ENCODE assay signal across 14 cellular contexts in the genomic region with DNA sequence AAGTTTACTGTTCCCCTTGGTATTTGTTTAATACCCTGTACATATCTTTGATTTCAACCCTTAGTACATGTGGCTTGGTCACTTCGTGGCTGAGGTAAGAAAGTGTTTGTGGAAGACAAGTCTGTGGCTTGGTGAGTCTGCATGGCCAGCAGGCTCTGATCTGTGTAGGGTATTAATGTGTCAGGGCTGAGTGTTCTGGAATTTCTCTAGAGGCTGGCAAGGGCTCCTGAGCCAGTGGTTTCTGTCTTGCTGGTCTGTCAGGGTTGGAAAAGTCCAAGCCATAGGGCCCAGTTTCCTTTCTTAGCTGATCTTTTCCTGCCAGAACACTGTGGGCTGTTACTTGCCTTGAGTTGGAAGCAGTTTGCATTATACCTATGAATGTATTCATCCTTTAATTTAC. TPM values are rescaled to one million over a fixed set of nuclear protein-coding genes. Genes with fewer than 3 reads are reported as not detected.
DNase-seq lines count a peak whose midpoint lies in the region; ATAC-seq and TF ChIP-seq lines count a peak whose summit lies in the region.
"Had no signal": no experiment of that assay in that cellular context is flagged by ENCODE, and none has a peak within 500 bp of the region (broad histone marks: within the 10 kb centered on the region; RNA-seq: fewer than 3 reads in every experiment).

No MANE protein-coding gene starts in this region.

- no peak overlapping the region for H3K4me3 ChIP-seq in AG10803 (ENCODE audit: low read length)
- no peak overlapping the region for H3K4me3 ChIP-seq in GM23248
- H3K4me3 ChIP-seq in astrocyte of the spinal cord (ENCODE audit: low read depth, low read length), result no peak overlapping the region
- H3K4me3 ChIP-seq in rectal smooth muscle tissue (ENCODE audit: low read length), result no peak overlapping the region
- H3K4me3 ChIP-seq in Peyer's patch, result no peak overlapping the region

- H3K27ac ChIP-seq in GM23248 (no peak overlapping the region), rectal smooth muscle tissue (ENCODE audit: low read depth, low read length) (peak overlapping the region; percentile 30), Peyer's patch (no peak overlapping the region)

- H3K9ac ChIP-seq in GM23248 (no peak overlapping the region), rectal smooth muscle tissue (ENCODE audit: low read length) (no peak overlapping the region)

- H4K20me1 ChIP-seq in GM23248 (ENCODE audit: insufficient read depth), result no peaks in the 10 kb centered on the region

- H3K4me1 ChIP-seq in GM23248 (ENCODE audit: insufficient read depth) (0 out of 2 replicates have a peak, but pooled peaks cover 3% of the 10 kb centered on the region), rectal smooth muscle tissue (ENCODE audit: control insufficient read depth, insufficient read depth, low read length) (peaks cover 9% of the 10 kb centered on the region), Peyer's patch (peaks cover 0 to 8% (median 0%) of the 10 kb centered on the region in 4 donors)

- in situ Hi-C loops in GM23248 (cut with MboI) (loop anchor here (25.0 kb wide), 1 partner anchor 535 kb away; no protein-coding TSS in a partner anchor), astrocyte of the spinal cord (cut with HindIII; ENCODE audit: low sequenced_read_pairs) (no loop called here)

- WGBS in GM23248 (ENCODE audit: low coverage in 1 of 2, low lambda C conversion rate in 2 of 2, missing lambda C conversion rate in 2 of 2), 2 experiments, result 6 to 10% methylated on average over 1 of the region's 1 CpG

- H3K9me2 ChIP-seq in GM23248 (ENCODE audit: insufficient read depth), result no peaks in the 10 kb centered on the region

- H3K27me3 ChIP-seq in GM23248 (replicated peaks; ENCODE audit: insufficient read depth) (peaks cover 5% of the 10 kb centered on the region; the same call in 1 of the 2 replicates), rectal smooth muscle tissue (ENCODE audit: control insufficient read depth, insufficient read depth, low read length) (no peaks in the 10 kb centered on the region), Peyer's patch (no peaks in the 10 kb centered on the region)

- peak; percentile 12 for DNase-seq in AG10803 (ENCODE audit: low read depth)
- DNase-seq in GM23248, result peak; percentile 32
- peak; percentile 18 for DNase-seq in astrocyte of the spinal cord (ENCODE audit: low read depth, low spot score)
- DNase-seq in stimulated activated naive CD4-positive, alpha-beta T cell (lab: John Stamatoyannopoulos, UW), result no peak
- no peak for DNase-seq in Peyer's patch
- DNase-seq: COR-L47, MV-4-11, NCI-H1417, NCI-H187 treated with DMSO at 0.1 percent for 48 hours, NCI-H510A, SHP77 treated with DMSO at 0.1 percent for 48 hours had no signal

- H3K36me3 ChIP-seq in GM23248 (ENCODE audit: low read depth), result no peaks in the 10 kb centered on the region
- H3K36me3 ChIP-seq in rectal smooth muscle tissue (ENCODE audit: control insufficient read depth, insufficient read depth, low read length), result no peaks in the 10 kb centered on the region
- H3K36me3 ChIP-seq in Peyer's patch, result no peaks in the 10 kb centered on the region

- no peak for TF ChIP-seq CTCF in AG10803 (conservative IDR thresholded peaks at IDR 0.05; ENCODE audit: low read length)
- TF ChIP-seq CTCF in astrocyte of the spinal cord (IDR thresholded peaks at IDR 0.05; ENCODE audit: low read depth, low read length), result no peak
- no peak for TF ChIP-seq CTCF in Peyer's patch (IDR thresholded peaks at IDR 0.05)

- no peaks in the 10 kb centered on the region for H3K9me3 ChIP-seq in GM23248 (ENCODE audit: low read depth)
- no peaks in the 10 kb centered on the region for H3K9me3 ChIP-seq in Peyer's patch

- H3K79me2 ChIP-seq in GM23248 (ENCODE audit: insufficient read depth), result no peaks in the 10 kb centered on the region

- no peaks in the 10 kb centered on the region for H3F3A ChIP-seq in GM23248 (ENCODE audit: insufficient read depth)

- no peak overlapping the region for H2AFZ ChIP-seq in GM23248

- TF ChIP-seq POLR2A in Peyer's patch (IDR thresholded peaks at IDR 0.05), result no peak

- ATAC-seq in GM18517 (IDR thresholded peaks at IDR 0.05; ENCODE audit: unreplicated experiment), result no peak
- ATAC-seq: Panc1 had no signal

- H3K4me2 ChIP-seq in GM23248 (ENCODE audit: unreplicated experiment), result no peak overlapping the region

RNA-seq across cellular contexts. Expression of a gene that starts 48.0 kb away (rescaled TPM):
- total RNA-seq in GM23248 (2014; rRNA removed; shearing (Covaris generic)), result 7.5 and 8.7 TPM in 2 replicates
- 2.6 and 3.2 TPM in 2 replicates for polyA plus RNA-seq in GM23248 (2016; fragmentation: Nextera tagmentation; extraction: Ambion mirVana)
- 10 to 100 TPM in 1 of 4 donors, 1 to 10 TPM in 3; 2.1 to 25.6 (median 6.5) TPM for total RNA-seq in Peyer's patch

Comparison
In these comparisons a context has a peak if more than half of its experiments do, and no peak if none do; other contexts are left out.
1. DNase-seq: peak in AG10803 (single experiment), GM23248 (single experiment) and astrocyte of the spinal cord (single experiment); none in stimulated activated naive CD4-positive, alpha-beta T cell (0 of 6) and Peyer's patch (0 of 3).